Comparison of ENCODE assay signal across 26 cellular contexts in genomic region chr1:224070521-224070920, GRCh38. TPM values are rescaled to one million over a fixed set of nuclear protein-coding genes. Genes with fewer than 3 reads are reported as not detected.
DNase-seq lines count a peak whose midpoint lies in the region; ATAC-seq, FAIRE-seq and TF ChIP-seq lines count a peak whose summit lies in the region.
"Had no signal": no experiment of that assay in that cellular context is flagged by ENCODE, and none has a peak within 500 bp of the region (broad histone marks: within the 10 kb centered on the region; RNA-seq: fewer than 3 reads in every experiment).

No MANE protein-coding gene starts in this region.

- H3K9me3 ChIP-seq in ectodermal cell (ENCODE audit: control insufficient read depth, low read length) (peaks cover 3% of the 10 kb centered on the region), neural progenitor cell (ENCODE audit: low read depth) (peaks cover 5% of the 10 kb centered on the region), pancreas (no peaks in the 10 kb centered on the region), upper lobe of left lung (no peaks in the 10 kb centered on the region)
- H3K9me3 ChIP-seq: BE2C had no signal

- H4K20me1 ChIP-seq in neural progenitor cell (ENCODE audit: low read depth): no peaks in the 10 kb centered on the region
- H4K20me1 ChIP-seq: BLaER1 treated with 17β-estradiol and CSF1 and Interleukin-3, amounts not matched to agents 10 nM and 100 nM had no signal

- DNase-seq in NCI-H82 (lab: John Stamatoyannopoulos, UW) (peak; percentile 20), NCI-H82 treated with DMSO at 0.1 percent for 48 hours (lab: John Stamatoyannopoulos, UW; ENCODE audit: unreplicated experiment) (no peak), NCI-H69 (lab: John Stamatoyannopoulos, UW) (peak; percentile 56), neural progenitor cell (ENCODE audit: low spot score) (peak; percentile 18), pancreas (no peak), upper lobe of left lung (no peak)
- DNase-seq: 8988T; ACHN; AML-193; BE2C; CD4-positive, alpha-beta T cell; CD8-positive, alpha-beta memory T cell; DMS 273 treated with DMSO at 0.1 percent for 48 hours; DMS79; EL; GM23248; H7 had no signal

- ATAC-seq in pancreas: no peak
- no peak for ATAC-seq in HG03342 (IDR thresholded peaks at IDR 0.05; ENCODE audit: unreplicated experiment)
- no peak for ATAC-seq in upper lobe of left lung (ENCODE audit: low FRiP score in 2 of 2)
- ATAC-seq: A549, HCT116 had no signal

- FAIRE-seq in pancreas (lab: Jason Lieb, UNC): no peak
- FAIRE-seq: A549, D721Med, GM12892, H1 had no signal

- no peak overlapping the region for H3K4me3 Mint-ChIP-seq in neural progenitor cell
- H3K4me3 Mint-ChIP-seq: CD14-positive monocyte; CD4-positive, alpha-beta T cell; CD8-positive, alpha-beta memory T cell had no signal

- peaks cover 2% of the 10 kb centered on the region for H3K27me3 Mint-ChIP-seq in neural progenitor cell (ENCODE audit: insufficient read depth, low read depth)

- peaks cover 22% of the 10 kb centered on the region for H3F3A ChIP-seq in neural progenitor cell (ENCODE audit: low read depth)

- H3K27ac ChIP-seq in ectodermal cell (ENCODE audit: insufficient read depth, low read depth, low read length, poor library complexity, severe bottlenecking): peak overlapping the region; percentile 44
- peak overlapping the region; percentile 53 for H3K27ac ChIP-seq in neural progenitor cell
- H3K27ac ChIP-seq in pancreas: no peak overlapping the region
- H3K27ac ChIP-seq in upper lobe of left lung: no peak overlapping the region
- H3K27ac ChIP-seq: A549; BLaER1 treated with 17β-estradiol and CSF1 and Interleukin-3, amounts not matched to agents 10 nM and 100 nM; GM23248 had no signal

- H3K36me3 ChIP-seq in ectodermal cell (ENCODE audit: control insufficient read depth, insufficient read depth, low read length) (no peaks in the 10 kb centered on the region), neural progenitor cell (no peaks in the 10 kb centered on the region), pancreas (no peaks in the 10 kb centered on the region), upper lobe of left lung (no peaks in the 10 kb centered on the region)
- H3K36me3 ChIP-seq: BE2C; BLaER1 treated with 17β-estradiol and CSF1 and Interleukin-3, amounts not matched to agents 10 nM and 100 nM had no signal

- H3K79me2 ChIP-seq in neural progenitor cell (ENCODE audit: low read depth): no peaks in the 10 kb centered on the region

- peaks cover 11% of the 10 kb centered on the region for H3K4me1 ChIP-seq in ectodermal cell (ENCODE audit: control insufficient read depth, insufficient read depth, low read length)
- peaks cover 26% of the 10 kb centered on the region for H3K4me1 ChIP-seq in neural progenitor cell
- no peaks in the 10 kb centered on the region for H3K4me1 ChIP-seq in pancreas
- H3K4me1 ChIP-seq in upper lobe of left lung: no peaks in the 10 kb centered on the region
- H3K4me1 ChIP-seq: BE2C; BLaER1 treated with 17β-estradiol and CSF1 and Interleukin-3, amounts not matched to agents 10 nM and 100 nM had no signal

- intact Hi-C loops in pancreas (cut with DNase I): no loop called here

- H3K4me2 ChIP-seq in neural progenitor cell: peak overlapping the region; percentile 58
- H3K4me2 ChIP-seq: A549; BLaER1 treated with 17β-estradiol and CSF1 and Interleukin-3, amounts not matched to agents 10 nM and 100 nM had no signal

- no peak overlapping the region for H3K9ac ChIP-seq in neural progenitor cell
- H3K9ac ChIP-seq: BLaER1 treated with 17β-estradiol and CSF1 and Interleukin-3, amounts not matched to agents 10 nM and 100 nM; GM23248 had no signal

- no peak overlapping the region for H2AFZ ChIP-seq in neural progenitor cell (replicated peaks)
- H2AFZ ChIP-seq: GM23248 had no signal

- WGBS in ectodermal cell, 2 experiments: 53 to 58% methylated on average over 2 of the region's 2 CpGs
- WGBS in pancreas, 2 donors: 83 to 100% methylated on average over 2 of the region's 2 CpGs
- 74 to 80% methylated on average over 2 of the region's 2 CpGs for WGBS in upper lobe of left lung, 2 donors

- no peak for TF ChIP-seq POLR2A in upper lobe of left lung (IDR thresholded peaks at IDR 0.05)

- TF ChIP-seq EP300 in upper lobe of left lung (IDR thresholded peaks at IDR 0.05): no peak

- H3K27me3 ChIP-seq in ectodermal cell (ENCODE audit: control insufficient read depth, insufficient read depth, low read length, poor library complexity, severe bottlenecking): no peaks in the 10 kb centered on the region
- H3K27me3 ChIP-seq in neural progenitor cell: no peaks in the 10 kb centered on the region
- no peaks in the 10 kb centered on the region for H3K27me3 ChIP-seq in pancreas
- H3K27me3 ChIP-seq in upper lobe of left lung: no peaks in the 10 kb centered on the region
- H3K27me3 ChIP-seq: BLaER1 treated with 17β-estradiol and CSF1 and Interleukin-3, amounts not matched to agents 10 nM and 100 nM had no signal

- H3K4me3 ChIP-seq in ectodermal cell (ENCODE audit: insufficient read depth, low read depth, low read length) (no peak overlapping the region), neural progenitor cell (no peak overlapping the region), pancreas (no peak overlapping the region), upper lobe of left lung (no peak overlapping the region)
- H3K4me3 ChIP-seq: A549; BLaER1 treated with 17β-estradiol and CSF1 and Interleukin-3, amounts not matched to agents 10 nM and 100 nM; GM23248 had no signal

- no peak for TF ChIP-seq CTCF in neural progenitor cell (IDR thresholded peaks at IDR 0.05)
- TF ChIP-seq CTCF in pancreas (IDR thresholded peaks at IDR 0.05): no peak
- TF ChIP-seq CTCF in upper lobe of left lung (IDR thresholded peaks at IDR 0.05): no peak

- H3K4me1 Mint-ChIP-seq in neural progenitor cell: peaks cover 18% of the 10 kb centered on the region
- H3K4me1 Mint-ChIP-seq: CD14-positive monocyte had no signal

- no peak overlapping the region for H3K27ac Mint-ChIP-seq in neural progenitor cell
- H3K27ac Mint-ChIP-seq: CD4-positive, alpha-beta T cell; CD8-positive, alpha-beta memory T cell had no signal

- no peaks in the 10 kb centered on the region for H3K36me3 Mint-ChIP-seq in neural progenitor cell
- H3K36me3 Mint-ChIP-seq: CD14-positive monocyte had no signal

- peaks cover 12% of the 10 kb centered on the region for H3K9me3 Mint-ChIP-seq in neural progenitor cell

RNA-seq across cellular contexts. Expression of gene FBXO28, which starts 43.4 kb away (rescaled TPM):
- 30.9 TPM for polyA plus RNA-seq in ectodermal cell (2013, experiment 1 of 4)
- 32.2 TPM for polyA plus RNA-seq in ectodermal cell (2013, experiment 2 of 4)
- 28.6 TPM for polyA plus RNA-seq in ectodermal cell (2013, experiment 3 of 4)
- polyA plus RNA-seq in ectodermal cell (2013, experiment 4 of 4): 31.4 TPM
- total RNA-seq in neural progenitor cell (ENCODE audit: low replicate concordance) (35.4 and 52.1 TPM in 2 replicates), pancreas (10 to 100 TPM in 4 of 6 donors, 1 to 10 TPM in 2; 9.2 to 14.9 (median 13.0) TPM), upper lobe of left lung (10 to 100 TPM in 5 of 6 donors, 1 to 10 TPM in 1; 9.1 to 34.8 (median 27.2) TPM)
- polyA plus RNA-seq in pancreas: 1 to 10 TPM; 4.9 to 6.5 TPM

Comparison
In these comparisons a context has a peak if more than half of its experiments do, and no peak if none do; other contexts are left out.
1. DNase-seq: peak in NCI-H82 (single experiment), NCI-H69 (single experiment) and neural progenitor cell (single experiment); none in NCI-H82 treated with DMSO at 0.1 percent for 48 hours (single experiment), pancreas (0 of 6) and upper lobe of left lung (0 of 2).
2. H3K27ac ChIP-seq: peak in ectodermal cell (single experiment) and neural progenitor cell (single experiment); none in pancreas (0 of 4) and upper lobe of left lung (0 of 4).